Comparison of ENCODE assay signal across 1 cellular context in genomic region chr20:46406986-46407670, GRCh38.
TF ChIP-seq lines count a peak whose summit lies in the region.

No MANE protein-coding gene starts in this region.

TF ChIP-seq in GM23338, 12 proteins besides CTCF, POLR2A, EP300 and RAD21 (continued from another document):
- no peak for TF ChIP-seq ZNF462 (CRISPR knock-in tag; IDR thresholded peaks at IDR 0.05)
- no peak for TF ChIP-seq POLR2AphosphoS5 (IDR thresholded peaks at IDR 0.05; ENCODE audit: low read depth)
- no peak for TF ChIP-seq STAT1 (IDR thresholded peaks at IDR 0.05; ENCODE audit: unreplicated experiment)
- no peak for TF ChIP-seq ZNF114 (CRISPR knock-in tag; IDR thresholded peaks at IDR 0.05)
- no peak for TF ChIP-seq EZH2 (IDR thresholded peaks at IDR 0.05; ENCODE audit: low read depth, unreplicated experiment)
